In the genomic region with DNA sequence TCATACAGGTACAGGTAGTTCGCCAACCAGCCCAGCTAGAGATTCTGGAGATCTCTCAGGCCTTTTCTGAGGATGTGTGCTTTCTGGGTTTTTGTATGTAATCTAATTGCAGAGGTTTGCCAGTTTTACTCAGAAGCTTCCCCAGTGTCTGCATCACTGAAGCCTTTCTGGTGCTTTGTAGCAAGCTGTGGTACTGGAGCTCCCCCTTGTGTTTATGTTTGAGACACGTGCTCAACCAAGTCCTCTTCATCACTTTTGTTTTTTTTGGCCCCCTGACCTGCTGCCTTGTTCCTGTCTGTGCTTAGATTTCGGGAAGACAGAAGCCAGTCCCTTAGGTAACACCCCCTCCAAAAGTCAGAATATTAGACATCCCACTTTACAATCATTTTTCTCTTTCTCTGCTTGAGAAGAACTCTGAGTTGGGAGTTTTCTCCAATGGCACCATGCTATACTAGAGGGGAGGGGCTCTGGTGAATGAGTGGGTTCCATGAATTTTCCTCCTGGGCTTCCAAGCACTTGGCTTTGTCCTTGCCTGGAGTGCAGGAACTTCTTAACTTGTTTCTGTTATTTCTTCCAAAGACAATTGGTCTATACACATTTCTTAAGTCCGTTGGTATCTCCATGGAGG, we compare ENCODE assay signal across 1 cellular context.
TF ChIP-seq lines count a peak whose summit lies in the region.

No MANE protein-coding gene starts in this region.

TF ChIP-seq in GM23338, 12 proteins besides CTCF, POLR2A, EP300 and RAD21 (continued from another document):
- TF ChIP-seq ZNF462 (CRISPR knock-in tag; IDR thresholded peaks at IDR 0.05): no peak
- TF ChIP-seq STAT1 (IDR thresholded peaks at IDR 0.05; ENCODE audit: unreplicated experiment): no peak
- TF ChIP-seq EZH2 (IDR thresholded peaks at IDR 0.05; ENCODE audit: low read depth, unreplicated experiment): no peak
- TF ChIP-seq, protein P1, sequence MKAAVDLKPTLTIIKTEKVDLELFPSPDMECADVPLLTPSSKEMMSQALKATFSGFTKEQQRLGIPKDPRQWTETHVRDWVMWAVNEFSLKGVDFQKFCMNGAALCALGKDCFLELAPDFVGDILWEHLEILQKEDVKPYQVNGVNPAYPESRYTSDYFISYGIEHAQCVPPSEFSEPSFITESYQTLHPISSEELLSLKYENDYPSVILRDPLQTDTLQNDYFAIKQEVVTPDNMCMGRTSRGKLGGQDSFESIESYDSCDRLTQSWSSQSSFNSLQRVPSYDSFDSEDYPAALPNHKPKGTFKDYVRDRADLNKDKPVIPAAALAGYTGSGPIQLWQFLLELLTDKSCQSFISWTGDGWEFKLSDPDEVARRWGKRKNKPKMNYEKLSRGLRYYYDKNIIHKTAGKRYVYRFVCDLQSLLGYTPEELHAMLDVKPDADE (IDR thresholded peaks at IDR 0.05): no peak
- no peak for TF ChIP-seq CREB1 (CRISPR knock-in tag; IDR thresholded peaks at IDR 0.05; ENCODE audit: low read depth)
- TF ChIP-seq ZNF114 (CRISPR knock-in tag; IDR thresholded peaks at IDR 0.05): no peak
- no peak for TF ChIP-seq REST (IDR thresholded peaks at IDR 0.05; ENCODE audit: unreplicated experiment)
- no peak for TF ChIP-seq ZNF331 (CRISPR knock-in tag; IDR thresholded peaks at IDR 0.05; ENCODE audit: low read depth)
- no peak for TF ChIP-seq POLR2AphosphoS5 (IDR thresholded peaks at IDR 0.05; ENCODE audit: low read depth)
- no peak for TF ChIP-seq NANOG (IDR thresholded peaks at IDR 0.05; ENCODE audit: borderline replicate concordance)
- TF ChIP-seq JUNB (IDR thresholded peaks at IDR 0.05; ENCODE audit: unreplicated experiment): no peak
